ENCODE assay signal across 22 cellular contexts in the genomic region with DNA sequence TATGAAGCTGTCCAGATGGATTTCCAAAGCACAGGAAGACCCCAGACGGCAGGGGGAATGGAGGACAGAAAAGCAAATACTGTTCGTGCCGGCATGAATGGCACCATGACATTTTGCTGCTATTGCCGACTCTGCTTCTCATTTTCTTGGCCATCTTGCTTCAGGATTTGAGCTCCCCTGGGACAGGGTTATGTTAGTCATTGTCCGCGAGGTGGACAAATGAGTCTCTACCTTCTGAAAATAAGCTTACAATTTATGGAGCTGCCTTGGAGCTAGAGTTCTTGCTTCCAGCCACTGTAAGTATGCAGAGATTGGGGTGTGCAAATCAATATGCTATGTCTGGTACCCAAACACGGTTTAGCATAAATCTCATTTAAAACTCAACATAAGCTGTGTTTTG.
"Had no signal": no experiment of that assay in that cellular context is flagged by ENCODE, and none has a peak within 500 bp of the region (broad histone marks: within the 10 kb centered on the region; RNA-seq: fewer than 3 reads in every experiment).

No MANE protein-coding gene starts in this region.

- H3K4me3 Mint-ChIP-seq: activated CD4-positive, alpha-beta T cell treated with anti-CD3 and anti-CD28 coated beads, Interleukin-2, amount 10 ng/mL, durations not matched to agents 24 days and 14 days; activated CD8-positive, alpha-beta memory T cell treated with anti-CD3 and anti-CD28 coated beads, Interleukin-2, amount 10 ng/mL, durations not matched to agents 7 days and 5 days; activated CD8-positive, alpha-beta T cell treated with anti-CD3 and anti-CD28 coated beads for 36 hours; activated naive CD8-positive, alpha-beta T cell treated with anti-CD3 and anti-CD28 coated beads, Interleukin-2, amount 50 U/mL, for 24 hours; brain; naive thymus-derived CD8-positive, alpha-beta T cell; neural progenitor cell had no signal

- H3K27ac Mint-ChIP-seq: activated CD4-positive, alpha-beta T cell treated with anti-CD3 and anti-CD28 coated beads, Interleukin-2, amount 10 ng/mL, durations not matched to agents 24 days and 14 days; activated CD8-positive, alpha-beta memory T cell treated with anti-CD3 and anti-CD28 coated beads, Interleukin-2, amount 10 ng/mL, durations not matched to agents 7 days and 5 days; activated CD8-positive, alpha-beta T cell treated with anti-CD3 and anti-CD28 coated beads for 36 hours; activated naive CD8-positive, alpha-beta T cell treated with anti-CD3 and anti-CD28 coated beads, Interleukin-2, amount 50 U/mL, for 24 hours; brain; naive thymus-derived CD8-positive, alpha-beta T cell; neural progenitor cell had no signal

- H3K4me2 ChIP-seq: neural progenitor cell had no signal

- ATAC-seq: activated CD4-positive, CD25-positive, alpha-beta regulatory T cell treated with anti-CD3 and anti-CD28 coated beads, Interleukin-2, amount 50 U/mL, for 24 hours; activated CD8-positive, alpha-beta memory T cell treated with anti-CD3 and anti-CD28 coated beads, Interleukin-2, amount 10 ng/mL, durations not matched to agents 7 days and 5 days; activated CD8-positive, alpha-beta T cell treated with anti-CD3 and anti-CD28 coated beads for 36 hours; activated naive CD8-positive, alpha-beta T cell treated with anti-CD3 and anti-CD28 coated beads, Interleukin-2, amount 50 U/mL, for 24 hours; esophagus mucosa; gastroesophageal sphincter; left colon; naive thymus-derived CD8-positive, alpha-beta T cell had no signal

- H3K27me3 ChIP-seq: neural progenitor cell, ovary had no signal

- DNase-seq: activated CD4-positive, alpha-beta T cell treated with anti-CD3 and anti-CD28 coated beads, Interleukin-2, amount 10 ng/mL, durations not matched to agents 24 days and 14 days; activated CD8-positive, alpha-beta memory T cell treated with anti-CD3 and anti-CD28 coated beads, Interleukin-2, amount 10 ng/mL, durations not matched to agents 7 days and 5 days; activated CD8-positive, alpha-beta T cell treated with anti-CD3 and anti-CD28 coated beads for 36 hours; activated gamma-delta T cell; activated naive CD4-positive, alpha-beta T cell treated with anti-CD3 and anti-CD28 coated beads, Interleukin-2, amount 50 U/mL, for 16 hours; activated naive CD8-positive, alpha-beta T cell treated with anti-CD3 and anti-CD28 coated beads, Interleukin-2, amount 50 U/mL, for 24 hours; activated T-cell treated with anti-CD3 and anti-CD28 coated beads for 4 hours; central memory CD4-positive, alpha-beta T cell; effector memory CD4-positive, alpha-beta T cell; head of caudate nucleus; left colon; naive thymus-derived CD8-positive, alpha-beta T cell; stimulated activated CD4-positive, alpha-beta T cell treated with anti-CD3 and anti-CD28 coated beads, Interleukin-4, amount 100 ng/mL, for 24 hours; stimulated activated naive CD4-positive, alpha-beta T cell treated with Interleukin-2 at 50 U/mL for 16 hours had no signal

- H3K27ac ChIP-seq: gastroesophageal sphincter, neural progenitor cell, ovary, prostate gland, VCaP had no signal

- H3K4me1 ChIP-seq: neural progenitor cell, prostate gland had no signal

- H3K36me3 ChIP-seq: gastroesophageal sphincter, neural progenitor cell, ovary, prostate gland had no signal

- H3K36me3 Mint-ChIP-seq: activated CD8-positive, alpha-beta memory T cell treated with anti-CD3 and anti-CD28 coated beads, Interleukin-2, amount 10 ng/mL, durations not matched to agents 7 days and 5 days; brain; naive thymus-derived CD8-positive, alpha-beta T cell; neural progenitor cell had no signal

- H3K9me3 Mint-ChIP-seq: activated CD4-positive, alpha-beta T cell treated with anti-CD3 and anti-CD28 coated beads, Interleukin-2, amount 10 ng/mL, durations not matched to agents 24 days and 14 days; activated CD8-positive, alpha-beta T cell treated with anti-CD3 and anti-CD28 coated beads for 36 hours; activated naive CD8-positive, alpha-beta T cell treated with anti-CD3 and anti-CD28 coated beads, Interleukin-2, amount 50 U/mL, for 24 hours; brain; neural progenitor cell had no signal

- H3K27me3 Mint-ChIP-seq: activated CD4-positive, alpha-beta T cell treated with anti-CD3 and anti-CD28 coated beads, Interleukin-2, amount 10 ng/mL, durations not matched to agents 24 days and 14 days; activated CD8-positive, alpha-beta memory T cell treated with anti-CD3 and anti-CD28 coated beads, Interleukin-2, amount 10 ng/mL, durations not matched to agents 7 days and 5 days had no signal

- H3K4me3 ChIP-seq: gastroesophageal sphincter, neural progenitor cell, ovary, prostate gland had no signal

- H3K4me1 Mint-ChIP-seq: activated CD4-positive, alpha-beta T cell treated with anti-CD3 and anti-CD28 coated beads, Interleukin-2, amount 10 ng/mL, durations not matched to agents 24 days and 14 days; activated CD8-positive, alpha-beta memory T cell treated with anti-CD3 and anti-CD28 coated beads, Interleukin-2, amount 10 ng/mL, durations not matched to agents 7 days and 5 days; activated naive CD8-positive, alpha-beta T cell treated with anti-CD3 and anti-CD28 coated beads, Interleukin-2, amount 50 U/mL, for 24 hours; brain; naive thymus-derived CD8-positive, alpha-beta T cell had no signal

- H2AFZ ChIP-seq: neural progenitor cell had no signal

- H3K9me3 ChIP-seq: gastroesophageal sphincter, ovary, prostate gland had no signal

- H3K9ac ChIP-seq: neural progenitor cell had no signal
